33 cellular contexts compared by ENCODE assay signal in the genomic region with DNA sequence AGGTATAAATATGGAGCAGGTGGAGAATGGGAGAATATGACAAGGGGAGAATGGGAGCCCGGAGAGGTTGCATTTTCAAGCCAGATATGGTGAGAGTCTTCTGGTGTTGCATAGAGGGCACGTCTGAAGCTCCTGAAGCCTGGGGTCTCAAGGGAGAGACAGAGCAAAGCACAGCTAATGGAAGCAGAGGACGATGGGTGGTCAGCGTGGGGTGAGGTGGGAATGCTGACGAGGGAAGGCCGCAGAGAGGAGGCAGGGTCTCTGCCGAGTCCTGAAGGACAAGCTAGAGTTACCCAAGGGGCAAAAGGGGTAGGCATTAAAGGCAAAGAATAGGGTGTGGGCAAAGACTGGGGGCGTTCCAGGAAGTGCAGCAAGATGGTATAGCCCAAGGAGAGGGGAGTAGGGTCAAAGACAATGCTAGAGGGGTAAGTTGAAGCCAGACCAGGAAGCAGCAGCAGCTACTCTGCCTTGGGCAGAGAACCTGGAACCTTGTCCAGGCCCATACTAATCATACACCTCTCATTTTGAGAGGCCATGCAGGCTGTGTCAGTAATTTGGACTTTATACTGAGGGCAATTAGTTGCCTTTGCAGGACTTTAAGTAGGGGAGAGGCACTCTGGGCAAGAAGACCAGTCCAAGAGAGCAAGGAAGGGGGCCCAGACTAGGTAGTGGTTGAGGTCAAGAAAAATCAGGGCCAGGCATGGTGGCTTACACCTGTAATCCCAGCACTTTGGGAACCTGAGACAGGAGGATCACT. TPM values are rescaled to one million over a fixed set of nuclear protein-coding genes. Genes with fewer than 3 reads are reported as not detected.
"Had no signal": no experiment of that assay in that cellular context is flagged by ENCODE, and none has a peak within 500 bp of the region (broad histone marks: within the 10 kb centered on the region; RNA-seq: fewer than 3 reads in every experiment).

No MANE protein-coding gene starts in this region.

- H3K9me2 ChIP-seq: SK-N-SH had no signal

- H3K4me3 ChIP-seq: PC-9 had no signal

- H3K27ac ChIP-seq: KMS-11, PC-9, RWPE1 had no signal

- H2AFZ ChIP-seq: PC-9 had no signal

- H3K4me2 ChIP-seq: KMS-11, PC-9, SK-N-SH had no signal

- DNase-seq: activated B cell treated with CpG ODN at 0.5 μM for 24 hours; activated CD4-positive, alpha-beta memory T cell treated with anti-CD3 and anti-CD28 coated beads for 36 hours; activated CD4-positive, alpha-beta T cell treated with anti-CD3 and anti-CD28 coated beads for 4 hours; activated CD4-positive, alpha-beta T cell treated with anti-CD3 and anti-CD28 coated beads, Interleukin-2, amount 50 U/mL, for 1 hour; activated CD4-positive, CD25-positive, alpha-beta regulatory T cell treated with anti-CD3 and anti-CD28 coated beads, Interleukin-2, amount 50 U/mL, for 72 hours; activated CD8-positive, alpha-beta memory T cell treated with anti-CD3 and anti-CD28 coated beads, Interleukin-2, amount 10 ng/mL, durations not matched to agents 7 days and 5 days; activated CD8-positive, alpha-beta memory T cell treated with anti-CD3 and anti-CD28 coated beads, Interleukin-2, amount 50 U/mL, for 48 hours; activated effector memory CD4-positive, alpha-beta T cell treated with Interleukin-2 at 50 U/mL for 16 hours; activated naive CD4-positive, alpha-beta T cell treated with anti-CD3 and anti-CD28 coated beads, Interleukin-2, amount 10 ng/mL, durations not matched to agents 7 days and 5 days; activated naive CD8-positive, alpha-beta T cell treated with anti-CD3 and anti-CD28 coated beads, Interleukin-2, amount 50 U/mL, for 24 hours; activated T-cell treated with anti-CD3 and anti-CD28 coated beads, Interleukin-2, amount 50 U/mL, for 48 hours; anterior cingulate cortex; caudate nucleus; MM.1S; MV-4-11; NCI-H1092; NCI-H1436 treated with DMSO at 0.1 percent for 48 hours; NCI-H1694 treated with DMSO at 0.1 percent for 48 hours; NCI-H2029; NCI-H2107; NCI-H2171; NCI-H510A; NCI-H526; NCI-H748 treated with DMSO at 0.1 percent for 48 hours; NK-92 treated with Interleukin-12 subunit alpha and Interleukin-12 subunit beta, amount 100 ng/mL, for 24 hours; PC-9; Right ventricle myocardium superior; SK-N-SH had no signal

- ATAC-seq: activated CD8-positive, alpha-beta memory T cell treated with anti-CD3 and anti-CD28 coated beads, Interleukin-2, amount 10 ng/mL, durations not matched to agents 7 days and 5 days; activated naive CD8-positive, alpha-beta T cell treated with anti-CD3 and anti-CD28 coated beads, Interleukin-2, amount 50 U/mL, for 24 hours had no signal

- H3K9ac ChIP-seq: KMS-11, SK-N-SH had no signal

- H3K9me3 ChIP-seq: SK-N-SH had no signal

- FAIRE-seq: bronchial epithelial cell, RCC 7860 had no signal

RNA-seq across cellular contexts. Expression of a gene that starts 2.7 kb away (rescaled TPM):
- total RNA-seq: activated B cell treated with CpG ODN at 0.5 μM for 24 hours; activated CD4-positive, alpha-beta memory T cell treated with anti-CD3 and anti-CD28 coated beads for 36 hours; activated CD8-positive, alpha-beta memory T cell treated with anti-CD3 and anti-CD28 coated beads, Interleukin-2, amount 10 ng/mL, durations not matched to agents 7 days and 5 days; LHCN-M2; PC-9; Right ventricle myocardium superior had no signal
- polyA plus RNA-seq: SK-N-SH had no signal

RNA-seq across cellular contexts. Expression of a gene that starts 14.3 kb away (rescaled TPM):
- total RNA-seq: activated B cell treated with CpG ODN at 0.5 μM for 24 hours; activated CD4-positive, alpha-beta memory T cell treated with anti-CD3 and anti-CD28 coated beads for 36 hours; activated CD8-positive, alpha-beta memory T cell treated with anti-CD3 and anti-CD28 coated beads, Interleukin-2, amount 10 ng/mL, durations not matched to agents 7 days and 5 days; bronchial epithelial cell; LHCN-M2; PC-9; Right ventricle myocardium superior had no signal
- polyA plus RNA-seq: SK-N-SH had no signal

RNA-seq across cellular contexts. Expression of a gene that starts 15.3 kb away (rescaled TPM):
- total RNA-seq: activated B cell treated with CpG ODN at 0.5 μM for 24 hours; activated CD4-positive, alpha-beta memory T cell treated with anti-CD3 and anti-CD28 coated beads for 36 hours; activated CD8-positive, alpha-beta memory T cell treated with anti-CD3 and anti-CD28 coated beads, Interleukin-2, amount 10 ng/mL, durations not matched to agents 7 days and 5 days; LHCN-M2; Right ventricle myocardium superior had no signal
- polyA plus RNA-seq: SK-N-SH had no signal

RNA-seq across cellular contexts. Expression of a gene that starts 34.2 kb away (rescaled TPM):
- total RNA-seq: activated CD8-positive, alpha-beta memory T cell treated with anti-CD3 and anti-CD28 coated beads, Interleukin-2, amount 10 ng/mL, durations not matched to agents 7 days and 5 days; LHCN-M2 had no signal

RNA-seq across cellular contexts. Expression of a gene that starts 44.9 kb away (rescaled TPM):
- total RNA-seq: activated B cell treated with CpG ODN at 0.5 μM for 24 hours; activated CD4-positive, alpha-beta memory T cell treated with anti-CD3 and anti-CD28 coated beads for 36 hours; activated CD8-positive, alpha-beta memory T cell treated with anti-CD3 and anti-CD28 coated beads, Interleukin-2, amount 10 ng/mL, durations not matched to agents 7 days and 5 days; bronchial epithelial cell; LHCN-M2; PC-9; Right ventricle myocardium superior had no signal
- polyA plus RNA-seq: SK-N-SH had no signal
